In the genomic region with DNA sequence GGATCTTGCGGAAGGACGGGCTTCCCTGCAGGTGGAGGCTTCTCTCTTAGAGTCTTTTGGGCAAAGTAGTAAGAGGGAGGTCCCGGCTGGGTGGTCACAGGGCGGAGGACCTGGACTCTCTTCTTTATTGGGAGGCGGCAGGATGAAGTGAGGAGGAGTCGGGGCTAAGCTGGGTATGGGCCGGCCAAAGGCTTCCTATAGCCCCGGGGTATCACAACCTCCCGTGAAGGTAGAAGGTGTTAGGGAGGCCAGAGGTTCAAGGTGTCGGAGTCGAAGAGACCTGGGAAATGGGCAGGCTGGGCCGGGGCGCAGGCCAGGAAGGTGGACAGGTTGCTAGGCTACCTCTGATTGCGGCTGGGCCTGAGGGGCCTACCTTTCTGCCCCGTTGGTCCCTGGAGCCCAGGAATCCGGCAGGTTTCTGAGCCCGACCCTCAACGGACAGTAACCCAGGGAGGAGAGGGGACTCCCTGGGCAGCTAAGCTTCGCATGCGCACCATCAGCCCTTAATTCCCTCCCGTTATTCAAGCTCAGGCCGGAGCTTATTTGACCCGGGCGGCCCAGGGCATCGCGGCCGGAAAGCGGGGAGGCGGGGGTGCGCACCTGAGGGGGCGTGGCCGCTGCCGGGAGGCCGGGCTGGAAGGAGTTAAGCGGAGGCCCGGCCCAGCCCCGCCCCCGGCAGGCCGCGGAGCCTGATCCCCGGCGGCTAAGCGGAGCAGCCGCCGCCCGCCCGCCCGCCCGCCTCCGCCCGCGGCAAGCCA, we compare ENCODE assay signal across 8 cellular contexts. TPM values are rescaled to one million over a fixed set of nuclear protein-coding genes. Genes with fewer than 3 reads are reported as not detected.
A peak's percentile ranks its signal among the peaks of the same experiment; 100 is the strongest.
DNase-seq lines count a peak whose midpoint lies in the region; ATAC-seq, FAIRE-seq and TF ChIP-seq lines count a peak whose summit lies in the region.

A gene with protein sequence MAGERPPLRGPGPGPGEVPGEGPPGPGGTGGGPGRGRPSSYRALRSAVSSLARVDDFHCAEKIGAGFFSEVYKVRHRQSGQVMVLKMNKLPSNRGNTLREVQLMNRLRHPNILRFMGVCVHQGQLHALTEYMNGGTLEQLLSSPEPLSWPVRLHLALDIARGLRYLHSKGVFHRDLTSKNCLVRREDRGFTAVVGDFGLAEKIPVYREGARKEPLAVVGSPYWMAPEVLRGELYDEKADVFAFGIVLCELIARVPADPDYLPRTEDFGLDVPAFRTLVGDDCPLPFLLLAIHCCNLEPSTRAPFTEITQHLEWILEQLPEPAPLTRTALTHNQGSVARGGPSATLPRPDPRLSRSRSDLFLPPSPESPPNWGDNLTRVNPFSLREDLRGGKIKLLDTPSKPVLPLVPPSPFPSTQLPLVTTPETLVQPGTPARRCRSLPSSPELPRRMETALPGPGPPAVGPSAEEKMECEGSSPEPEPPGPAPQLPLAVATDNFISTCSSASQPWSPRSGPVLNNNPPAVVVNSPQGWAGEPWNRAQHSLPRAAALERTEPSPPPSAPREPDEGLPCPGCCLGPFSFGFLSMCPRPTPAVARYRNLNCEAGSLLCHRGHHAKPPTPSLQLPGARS (plus strand): TSS at position 685 of the 758 bp plus-strand sequence. CDS start 358 bp downstream, outside the sequence.

- peak within 1 kb of the TSS; percentile 93 for H3K27ac Mint-ChIP-seq in activated T-helper 2 cell treated with anti-CD3 and anti-CD28 coated beads, Interferon-gamma antibody, Interleukin-2, Interleukin-4, amounts not matched to agents 10 μg/mL and 5 μg/mL and 100 μg/mL, durations not matched to agents 14 hours and 24 hours and 36 hours
- peak within 1 kb of the TSS; percentile 96 to 98 for H3K27ac Mint-ChIP-seq in natural killer cell
- H3K27ac Mint-ChIP-seq in stimulated activated naive B cell treated with anti-CD40 and anti-IgM and Interleukin-4, amounts not matched to agents 10 μg/mL and 1 μg/mL and 100 μg/mL, for 72 hours, result peak within 1 kb of the TSS; percentile 97

- intact Hi-C loops in activated T-helper 2 cell treated with anti-CD3 and anti-CD28 coated beads, Interferon-gamma antibody, Interleukin-2, Interleukin-4, amounts not matched to agents 10 μg/mL and 5 μg/mL and 100 μg/mL, durations not matched to agents 14 hours and 24 hours and 36 hours (cut with micrococcal nuclease), result loop anchor here (1.0 to 10.0 kb wide), 9 partner anchors 15 to 490 kb away; a partner anchor contains a TSS
- intact Hi-C loops in natural killer cell (cut with micrococcal nuclease), result loop anchor here (1.0 to 5.0 kb wide), 10 partner anchors 15 to 532 kb away; a partner anchor contains a TSS

- FAIRE-seq in HTR-8/SVneo (lab: Jason Lieb, UNC), result no peak

- DNase-seq in COLO668 (lab: John Stamatoyannopoulos, UW; ENCODE audit: unreplicated experiment), result peak; percentile 89
- DNase-seq in HTR-8/SVneo (ENCODE audit: insufficient read length, low spot score), result peak; percentile 51
- DNase-seq in RKO (ENCODE audit: low spot score), result peak; percentile 87
- peak; percentile 81 for DNase-seq in activated T-helper 2 cell treated with anti-CD3 and anti-CD28 coated beads, Interferon-gamma antibody, Interleukin-2, Interleukin-4, amounts not matched to agents 10 μg/mL and 5 μg/mL and 100 μg/mL, durations not matched to agents 14 hours and 24 hours and 36 hours (ENCODE audit: low spot score)
- peak; percentile 52 for DNase-seq in fibroblast of pulmonary artery (ENCODE audit: low read depth)
- peak; percentile 69 for DNase-seq in natural killer cell
- DNase-seq in stimulated activated naive B cell treated with anti-CD40 and anti-IgM and Interleukin-4, amounts not matched to agents 10 μg/mL and 1 μg/mL and 100 μg/mL, for 72 hours, result peak; percentile 83

- ATAC-seq in GM21367 (IDR thresholded peaks at IDR 0.05; ENCODE audit: unreplicated experiment), result peak; percentile 33
- peak; percentile 23 to 38 (median 36) for ATAC-seq in natural killer cell
- peak; percentile 53 to 54 for ATAC-seq in stimulated activated naive B cell treated with anti-CD40 and anti-IgM and Interleukin-4, amounts not matched to agents 10 μg/mL and 1 μg/mL and 100 μg/mL, for 72 hours (replicated peaks)

- TF ChIP-seq CTCF in fibroblast of pulmonary artery (IDR thresholded peaks at IDR 0.05; ENCODE audit: low read length, missing control alignments), result no peak
- TF ChIP-seq CTCF in natural killer cell (IDR thresholded peaks at IDR 0.05), result no peak

- no peaks in the 10 kb centered on the region for H3K9me3 Mint-ChIP-seq in activated T-helper 2 cell treated with anti-CD3 and anti-CD28 coated beads, Interferon-gamma antibody, Interleukin-2, Interleukin-4, amounts not matched to agents 10 μg/mL and 5 μg/mL and 100 μg/mL, durations not matched to agents 14 hours and 24 hours and 36 hours
- H3K9me3 Mint-ChIP-seq in natural killer cell, result no peaks in the 10 kb centered on the region
- H3K9me3 Mint-ChIP-seq in stimulated activated naive B cell treated with anti-CD40 and anti-IgM and Interleukin-4, amounts not matched to agents 10 μg/mL and 1 μg/mL and 100 μg/mL, for 72 hours, result peaks cover 0 to 3% of the 10 kb centered on the region in 2 donors

- H3K36me3 Mint-ChIP-seq in activated T-helper 2 cell treated with anti-CD3 and anti-CD28 coated beads, Interferon-gamma antibody, Interleukin-2, Interleukin-4, amounts not matched to agents 10 μg/mL and 5 μg/mL and 100 μg/mL, durations not matched to agents 14 hours and 24 hours and 36 hours (ENCODE audit: low read depth), result peaks cover 24% of the 10 kb centered on the region
- no peaks in the 10 kb centered on the region for H3K36me3 Mint-ChIP-seq in natural killer cell
- peaks cover 14 to 21% of the 10 kb centered on the region in 2 donors for H3K36me3 Mint-ChIP-seq in stimulated activated naive B cell treated with anti-CD40 and anti-IgM and Interleukin-4, amounts not matched to agents 10 μg/mL and 1 μg/mL and 100 μg/mL, for 72 hours

- H3K27me3 Mint-ChIP-seq in activated T-helper 2 cell treated with anti-CD3 and anti-CD28 coated beads, Interferon-gamma antibody, Interleukin-2, Interleukin-4, amounts not matched to agents 10 μg/mL and 5 μg/mL and 100 μg/mL, durations not matched to agents 14 hours and 24 hours and 36 hours (ENCODE audit: low read depth), result no peaks in the 10 kb centered on the region
- no peaks in the 10 kb centered on the region for H3K27me3 Mint-ChIP-seq in natural killer cell (ENCODE audit: low read depth in 2 of 2)
- no peaks in the 10 kb centered on the region for H3K27me3 Mint-ChIP-seq in stimulated activated naive B cell treated with anti-CD40 and anti-IgM and Interleukin-4, amounts not matched to agents 10 μg/mL and 1 μg/mL and 100 μg/mL, for 72 hours

- peak within 1 kb of the TSS; percentile 84 for H3K4me3 Mint-ChIP-seq in activated T-helper 2 cell treated with anti-CD3 and anti-CD28 coated beads, Interferon-gamma antibody, Interleukin-2, Interleukin-4, amounts not matched to agents 10 μg/mL and 5 μg/mL and 100 μg/mL, durations not matched to agents 14 hours and 24 hours and 36 hours (ENCODE audit: low read depth)
- peak within 1 kb of the TSS; percentile 98 for H3K4me3 Mint-ChIP-seq in natural killer cell
- H3K4me3 Mint-ChIP-seq in stimulated activated naive B cell treated with anti-CD40 and anti-IgM and Interleukin-4, amounts not matched to agents 10 μg/mL and 1 μg/mL and 100 μg/mL, for 72 hours, result peak within 1 kb of the TSS; percentile 90 to 94

- peaks cover 32% of the 10 kb centered on the region for H3K4me1 Mint-ChIP-seq in activated T-helper 2 cell treated with anti-CD3 and anti-CD28 coated beads, Interferon-gamma antibody, Interleukin-2, Interleukin-4, amounts not matched to agents 10 μg/mL and 5 μg/mL and 100 μg/mL, durations not matched to agents 14 hours and 24 hours and 36 hours (ENCODE audit: low read depth)
- H3K4me1 Mint-ChIP-seq in natural killer cell, result peaks cover 22 to 37% of the 10 kb centered on the region in 2 donors
- H3K4me1 Mint-ChIP-seq in stimulated activated naive B cell treated with anti-CD40 and anti-IgM and Interleukin-4, amounts not matched to agents 10 μg/mL and 1 μg/mL and 100 μg/mL, for 72 hours, result peaks cover 26 to 52% of the 10 kb centered on the region in 2 donors

- H3K4me3 ChIP-seq in fibroblast of pulmonary artery (replicated peaks; ENCODE audit: low read depth, low read length), result peak within 1 kb of the TSS; percentile 61

RNA-seq across cellular contexts. Expression of the gene that starts here (rescaled TPM):
- 44.5 and 48.0 TPM in 2 replicates for total RNA-seq in activated T-helper 2 cell treated with anti-CD3 and anti-CD28 coated beads, Interferon-gamma antibody, Interleukin-2, Interleukin-4, amounts not matched to agents 10 μg/mL and 5 μg/mL and 100 μg/mL, durations not matched to agents 14 hours and 24 hours and 36 hours
- total RNA-seq in natural killer cell, result 10 to 100 TPM; 40.7 to 72.5 (median 47.5) TPM

Comparison
In these comparisons a context has a peak if more than half of its experiments do, and no peak if none do; other contexts are left out.
1. Peak in every context shown above with its lines: DNase-seq, ATAC-seq and H3K4me3 ChIP-seq.